1 cellular context compared by ENCODE assay signal in genomic region chr15:85706779-85707518, GRCh38.
TF ChIP-seq lines count a peak whose summit lies in the region.

No MANE protein-coding gene starts in this region.

TF ChIP-seq in GM12878, 131 proteins besides CTCF, POLR2A, EP300 and RAD21 (continued from another document):
- no peak for TF ChIP-seq HSF1 (IDR thresholded peaks at IDR 0.05; ENCODE audit: low read depth, low read length)
- TF ChIP-seq HCFC1 (IDR thresholded peaks at IDR 0.05; ENCODE audit: low read length): no peak
- no peak for TF ChIP-seq WRNIP1 (IDR thresholded peaks at IDR 0.05; ENCODE audit: borderline replicate concordance, low read depth, low read length)
- TF ChIP-seq SMAD1 (IDR thresholded peaks at IDR 0.05; ENCODE audit: low read depth, partially characterized antibody): no peak
- no peak; the same call in 1 of the 2 replicates for TF ChIP-seq NBN (IDR thresholded peaks at IDR 0.05)
- no peak for TF ChIP-seq NKRF (conservative IDR thresholded peaks at IDR 0.05)
- no peak for TF ChIP-seq POLR2AphosphoS2 (IDR thresholded peaks at IDR 0.05; ENCODE audit: low read depth, low read length)
- TF ChIP-seq CBX5 (IDR thresholded peaks at IDR 0.05; ENCODE audit: low read depth): no peak
- no peak for TF ChIP-seq TCF12 (IDR thresholded peaks at IDR 0.05; ENCODE audit: low read depth, low read length)
- TF ChIP-seq CREM (IDR thresholded peaks at IDR 0.05; ENCODE audit: low read depth): peak; percentile 16; the same call in 1 of the 2 replicates
- TF ChIP-seq ELK1 (IDR thresholded peaks at IDR 0.05; ENCODE audit: low read depth, low read length): 0 out of 2 replicates have a peak, but pooled peaks have one; percentile 48
- no peak for TF ChIP-seq SREBF2 (IDR thresholded peaks at IDR 0.05; ENCODE audit: low read length)
- TF ChIP-seq JUND (IDR thresholded peaks at IDR 0.05; ENCODE audit: low read depth, low read length): no peak
- TF ChIP-seq RELA (IDR thresholded peaks at IDR 0.05; ENCODE audit: borderline replicate concordance, partially characterized antibody): no peak
- TF ChIP-seq BCL11A (IDR thresholded peaks at IDR 0.05; ENCODE audit: low read depth, low read length): no peak
- TF ChIP-seq POLR2AphosphoS5 (IDR thresholded peaks at IDR 0.05; ENCODE audit: low read length): peak; percentile 83
- no peak for TF ChIP-seq TAF1 (IDR thresholded peaks at IDR 0.05; ENCODE audit: borderline replicate concordance, low read depth, low read length)
